Comparison of ENCODE assay signal across 34 cellular contexts in genomic region chr3:102553876-102554275, GRCh38.
"Had no signal": no experiment of that assay in that cellular context is flagged by ENCODE, and none has a peak within 500 bp of the region (broad histone marks: within the 10 kb centered on the region; RNA-seq: fewer than 3 reads in every experiment).

No MANE protein-coding gene starts in this region.

- H3K4me1 ChIP-seq: adrenal gland, ascending aorta, body of pancreas, breast epithelium had no signal

- H3K9me3 ChIP-seq: adrenal gland, ascending aorta, body of pancreas, breast epithelium had no signal

- H3K27me3 ChIP-seq: adrenal gland, ascending aorta, body of pancreas, brain microvascular endothelial cell, breast epithelium, cardiac muscle cell had no signal

- H3K27ac ChIP-seq: adrenal gland, ascending aorta, body of pancreas, brain microvascular endothelial cell, breast epithelium, cardiac muscle cell had no signal

- ATAC-seq: activated naive CD4-positive, alpha-beta T cell treated with anti-CD3 and anti-CD28 coated beads, Interleukin-2, amount 50 U/mL, for 72 hours; activated naive CD8-positive, alpha-beta T cell treated with anti-CD3 and anti-CD28 coated beads, Interleukin-2, amount 50 U/mL, for 24 hours; activated T-cell treated with anti-CD3 and anti-CD28 coated beads, Interleukin-2, amount 50 U/mL, for 4 hours; activated T-cell treated with anti-CD3 and anti-CD28 coated beads, Interleukin-2, amount 50 U/mL, for 72 hours; activated T-helper 17 cell treated with anti-CD3 and anti-CD28 coated beads, Interleukin-2, amount 50 U/mL, for 72 hours; body of pancreas had no signal

- H3K4me3 ChIP-seq: adrenal gland, ascending aorta, body of pancreas, breast epithelium, cardiac muscle cell had no signal

- H3K36me3 ChIP-seq: adrenal gland, ascending aorta, brain microvascular endothelial cell, breast epithelium, cardiac muscle cell had no signal

- DNase-seq: activated effector memory CD4-positive, alpha-beta T cell treated with anti-CD3 and anti-CD28 coated beads, Interleukin-2, amount 50 U/mL, for 16 hours; activated effector memory CD4-positive, alpha-beta T cell treated with Interleukin-2 at 50 U/mL for 16 hours; activated gamma-delta T cell treated with Interleukin-2 at 50 U/mL for 16 hours; activated naive CD4-positive, alpha-beta T cell; activated naive CD4-positive, alpha-beta T cell treated with anti-CD3 and anti-CD28 coated beads for 36 hours; activated naive CD4-positive, alpha-beta T cell treated with anti-CD3 and anti-CD28 coated beads, Interleukin-2, amount 10 ng/mL, durations not matched to agents 7 days and 5 days; activated naive CD4-positive, alpha-beta T cell treated with anti-CD3 and anti-CD28 coated beads, Interleukin-2, amount 50 U/mL, for 16 hours; activated naive CD4-positive, alpha-beta T cell treated with Interleukin-2 at 50 U/mL for 16 hours; activated naive CD8-positive, alpha-beta T cell treated with anti-CD3 and anti-CD28 coated beads for 36 hours; activated naive CD8-positive, alpha-beta T cell treated with anti-CD3 and anti-CD28 coated beads, Interleukin-2, amount 10 ng/mL, durations not matched to agents 7 days and 5 days; activated naive CD8-positive, alpha-beta T cell treated with anti-CD3 and anti-CD28 coated beads, Interleukin-2, amount 50 U/mL, for 24 hours; activated T-cell treated with anti-CD3 and anti-CD28 coated beads for 4 hours; activated T-cell treated with anti-CD3 and anti-CD28 coated beads, Interleukin-2, amount 50 U/mL, for 1 hour; activated T-cell treated with anti-CD3 and anti-CD28 coated beads, Interleukin-2, amount 50 U/mL, for 24 hours; activated T-cell treated with anti-CD3 and anti-CD28 coated beads, Interleukin-2, amount 50 U/mL, for 4 hours; activated T-cell treated with anti-CD3 and anti-CD28 coated beads, Interleukin-2, amount 50 U/mL, for 48 hours; activated T-cell treated with anti-CD3 and anti-CD28 coated beads, Interleukin-2, amount 50 U/mL, for 72 hours; adrenal gland; amniotic stem cell; amygdala; anterior cingulate cortex; aorta; body of pancreas; brain microvascular endothelial cell; caudate nucleus; central memory CD4-positive, alpha-beta T cell; cerebellar nuclear complex had no signal

- FAIRE-seq: astrocyte, bronchial epithelial cell had no signal
